1 cellular context compared by ENCODE assay signal in genomic region chr11:2919188-2919587, GRCh38.
TF ChIP-seq lines count a peak whose summit lies in the region.

No MANE protein-coding gene starts in this region.

TF ChIP-seq in K562, 482 proteins besides CTCF, POLR2A, EP300 and RAD21:
- TF ChIP-seq KDM5B (IDR thresholded peaks at IDR 0.05; ENCODE audit: insufficient replicate concordance, low read depth, low read length) (no peak), USF1 (CRISPR knock-in tag; IDR thresholded peaks at IDR 0.05) (0 out of 2 replicates have a peak, but pooled peaks have one; percentile 4), ZNF12 (CRISPR knock-in tag; IDR thresholded peaks at IDR 0.05) (no peak), POLR2G (IDR thresholded peaks at IDR 0.05; ENCODE audit: low read depth, low read length) (peak; percentile 55), CEBPZ (IDR thresholded peaks at IDR 0.05; ENCODE audit: borderline replicate concordance, low read depth, low read length) (no peak)
TF ChIP-seq in K562: peak in this region for 2.
